Comparison of ENCODE assay signal across 12 cellular contexts in the genomic region with DNA sequence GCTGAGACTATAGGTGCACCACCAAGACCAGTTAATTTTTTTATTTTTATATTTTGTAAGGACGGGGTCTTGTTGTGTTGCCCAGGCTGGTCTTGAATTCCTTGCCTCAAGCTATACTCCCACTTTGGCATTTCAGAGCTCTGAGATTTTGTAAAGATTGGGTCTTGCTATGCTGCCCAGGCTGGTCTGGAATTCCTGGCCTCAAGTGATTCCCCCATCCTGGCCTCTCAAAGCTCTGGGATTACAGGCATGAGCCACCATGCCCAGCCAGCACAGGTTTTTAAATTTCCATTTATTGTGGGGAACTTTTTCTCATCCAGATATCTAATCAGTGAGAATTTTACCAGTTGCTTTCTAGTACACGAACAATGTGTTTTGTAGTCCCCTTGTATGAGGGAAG.
DNase-seq lines count a peak whose midpoint lies in the region; ATAC-seq, FAIRE-seq and TF ChIP-seq lines count a peak whose summit lies in the region.
"Had no signal": no experiment of that assay in that cellular context is flagged by ENCODE, and none has a peak within 500 bp of the region (broad histone marks: within the 10 kb centered on the region; RNA-seq: fewer than 3 reads in every experiment).

No MANE protein-coding gene starts in this region.

- H3K4me3 ChIP-seq in cardiac muscle cell = no peak overlapping the region
- no peak overlapping the region for H3K4me3 ChIP-seq in left ventricle myocardium inferior
- no peak overlapping the region for H3K4me3 ChIP-seq in colonic mucosa
- no peak overlapping the region for H3K4me3 ChIP-seq in pancreas
- no peak overlapping the region for H3K4me3 ChIP-seq in WERI-Rb-1 (ENCODE audit: low read depth, low read length)
- H3K4me3 ChIP-seq: BLaER1 treated with 17β-estradiol and CSF1 and Interleukin-3, amounts not matched to agents 10 nM and 100 nM had no signal

- H3K27me3 ChIP-seq in cardiac muscle cell = no peaks in the 10 kb centered on the region
- H3K27me3 ChIP-seq in left ventricle myocardium inferior (ENCODE audit: low read depth) = no peaks in the 10 kb centered on the region
- H3K27me3 ChIP-seq in colonic mucosa = no peaks in the 10 kb centered on the region
- H3K27me3 ChIP-seq in pancreas = no peaks in the 10 kb centered on the region
- H3K27me3 ChIP-seq in WERI-Rb-1 (ENCODE audit: insufficient read depth, low read depth, severe bottlenecking) = no peaks in the 10 kb centered on the region
- H3K27me3 ChIP-seq: BLaER1 treated with 17β-estradiol and CSF1 and Interleukin-3, amounts not matched to agents 10 nM and 100 nM had no signal

- H3K27ac ChIP-seq in cardiac muscle cell (peak overlapping the region; percentile 68), left ventricle myocardium inferior (replicated peaks) (no peak overlapping the region), colonic mucosa (peak overlapping the region; percentile 48), pancreas (peak overlapping the region in 3 of 4 donors; percentile 3 to 82 (median 81)), WERI-Rb-1 (no peak overlapping the region)
- H3K27ac ChIP-seq: BLaER1 treated with 17β-estradiol and CSF1 and Interleukin-3, amounts not matched to agents 10 nM and 100 nM had no signal

- 58 to 65% methylated on average over 2 of the region's 2 CpGs for WGBS in pancreas, 2 donors

- TF ChIP-seq CTCF in cardiac muscle cell (IDR thresholded peaks at IDR 0.05; ENCODE audit: low read depth, low read length) (no peak), left ventricle myocardium inferior (IDR thresholded peaks at IDR 0.05; ENCODE audit: borderline replicate concordance) (no peak), colonic mucosa (IDR thresholded peaks at IDR 0.05) (no peak), pancreas (IDR thresholded peaks at IDR 0.05) (no peak), WERI-Rb-1 (IDR thresholded peaks at IDR 0.05; ENCODE audit: low read depth, low read length) (no peak)

- ATAC-seq in pancreas = peak in 1 of 4 donors; percentile 8
- ATAC-seq: Panc1, Right ventricle myocardium inferior had no signal

- H3K36me3 ChIP-seq in cardiac muscle cell (no peaks in the 10 kb centered on the region), left ventricle myocardium inferior (no peaks in the 10 kb centered on the region), colonic mucosa (no peaks in the 10 kb centered on the region), pancreas (no peaks in the 10 kb centered on the region), WERI-Rb-1 (no peaks in the 10 kb centered on the region)

- DNase-seq in cardiac muscle cell (ENCODE audit: low read depth in 1 of 2, low spot score in 1 of 2) (no peak), left ventricle myocardium inferior (no peak), colonic mucosa (no peak), pancreas (no peak), NCI-H2029 (lab: John Stamatoyannopoulos, UW) (no peak), NCI-H146 treated with DMSO at 0.1 percent for 48 hours (lab: John Stamatoyannopoulos, UW; ENCODE audit: unreplicated experiment) (no peak), WERI-Rb-1 (no peak)
- DNase-seq in stimulated activated CD4-positive, alpha-beta T cell treated with anti-CD3 and anti-CD28 coated beads, Interleukin-12 subunit alpha, Interleukin-12 subunit beta, amount 100 ng/mL, for 4 hours = no peak
- DNase-seq: 8988T had no signal

- intact Hi-C loops in left ventricle myocardium inferior (cut with micrococcal nuclease) = no loop called here
- intact Hi-C loops in colonic mucosa (cut with DNase I) = no loop called here
- intact Hi-C loops in pancreas (cut with DNase I) = no loop called here

- H3K9me3 ChIP-seq in cardiac muscle cell (ENCODE audit: low read depth) = no peaks in the 10 kb centered on the region
- H3K9me3 ChIP-seq in left ventricle myocardium inferior (replicated peaks) = peaks cover 8% of the 10 kb centered on the region
- no peaks in the 10 kb centered on the region for H3K9me3 ChIP-seq in colonic mucosa
- no peaks in the 10 kb centered on the region for H3K9me3 ChIP-seq in pancreas
- H3K9me3 ChIP-seq in WERI-Rb-1 (ENCODE audit: severe bottlenecking) = no peaks in the 10 kb centered on the region

- FAIRE-seq in pancreas (lab: Jason Lieb, UNC) = no peak

- H3K9ac ChIP-seq in colonic mucosa (ENCODE audit: low read depth in 2 of 2, low read length in 2 of 2) = no peak overlapping the region
- H3K9ac ChIP-seq: BLaER1 treated with 17β-estradiol and CSF1 and Interleukin-3, amounts not matched to agents 10 nM and 100 nM had no signal

- peaks cover 17% of the 10 kb centered on the region for H3K4me1 ChIP-seq in cardiac muscle cell (ENCODE audit: low read depth)
- peaks cover 23% of the 10 kb centered on the region for H3K4me1 ChIP-seq in left ventricle myocardium inferior
- H3K4me1 ChIP-seq in colonic mucosa = no peaks in the 10 kb centered on the region
- peaks cover 10 to 18% (median 12%) of the 10 kb centered on the region in 3 donors for H3K4me1 ChIP-seq in pancreas

Comparison
In these comparisons a context has a peak if more than half of its experiments do, and no peak if none do; other contexts are left out.
1. H3K27ac ChIP-seq: peak in cardiac muscle cell (single experiment), colonic mucosa (single experiment) and pancreas (3 of 4); none in left ventricle myocardium inferior (single experiment) and WERI-Rb-1 (single experiment).